Comparison of ENCODE assay signal across 16 cellular contexts in the genomic region with DNA sequence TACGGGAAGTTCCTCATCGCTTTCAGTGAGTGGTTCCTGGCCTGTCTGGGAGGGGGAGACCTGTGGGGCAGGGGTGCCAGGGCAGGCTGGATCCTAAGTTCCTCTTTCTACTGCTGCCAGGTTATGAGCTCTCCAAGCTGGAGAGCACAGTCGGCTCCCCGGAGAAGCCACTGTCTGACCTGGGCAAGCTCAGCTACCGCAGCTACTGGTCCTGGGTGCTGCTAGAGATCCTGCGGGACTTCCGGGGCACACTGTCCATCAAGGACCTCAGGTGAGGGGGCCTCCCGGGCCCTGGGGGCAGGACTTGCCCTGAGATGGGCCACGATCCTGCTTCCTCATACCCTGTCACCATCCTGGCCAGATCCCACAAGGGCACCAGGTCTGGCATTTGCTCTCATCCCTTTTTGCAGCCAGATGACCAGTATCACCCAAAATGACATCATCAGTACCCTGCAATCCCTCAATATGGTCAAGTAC. TPM values are rescaled to one million over a fixed set of nuclear protein-coding genes. Genes with fewer than 3 reads are reported as not detected.
DNase-seq lines count a peak whose midpoint lies in the region; ATAC-seq and TF ChIP-seq lines count a peak whose summit lies in the region.
"Had no signal": no experiment of that assay in that cellular context is flagged by ENCODE, and none has a peak within 500 bp of the region (broad histone marks: within the 10 kb centered on the region; RNA-seq: fewer than 3 reads in every experiment).

No MANE protein-coding gene starts in this region.

- peaks cover 26 to 42% of the 10 kb centered on the region in 2 donors for H3K36me3 ChIP-seq in muscle layer of duodenum (ENCODE audit: control insufficient read depth in 1 of 2, insufficient read depth in 2 of 2, low read length in 2 of 2)
- H3K36me3 ChIP-seq in upper lobe of left lung, result peaks cover 0 to 66% (median 39%) of the 10 kb centered on the region in 4 donors

- TF ChIP-seq POLR2A in upper lobe of left lung (IDR thresholded peaks at IDR 0.05), result no peak

- peak; percentile 24 for DNase-seq in NOMO-1 treated with DMSO at 0.1 percent for 48 hours (lab: John Stamatoyannopoulos, UW; ENCODE audit: unreplicated experiment)
- no peak for DNase-seq in NOMO-1 treated with dmso at 0.1 percent for 144 hours (lab: John Stamatoyannopoulos, UW; ENCODE audit: unreplicated experiment)
- DNase-seq in dorsolateral prefrontal cortex, result no peak
- DNase-seq in upper lobe of left lung, result peak; percentile 59 to 79
- DNase-seq in activated CD8-positive, alpha-beta memory T cell treated with anti-CD3 and anti-CD28 coated beads, Interleukin-2, amount 50 U/mL, for 48 hours, result no peak
- DNase-seq: activated naive CD8-positive, alpha-beta T cell treated with anti-CD3 and anti-CD28 coated beads, Interleukin-2, amount 10 ng/mL, durations not matched to agents 7 days and 5 days; kidney glomerular epithelial cell; NCI-H446 treated with DMSO at 0.1 percent for 48 hours; SIG-M5; stimulated activated CD4-positive, alpha-beta T cell treated with anti-CD3 and anti-CD28 coated beads, Interleukin-4, amount 100 ng/mL, for 24 hours; stimulated activated naive CD8-positive, alpha-beta T cell treated with anti-CD3 and anti-CD28 coated beads, Interleukin-15, amount 100 ng/mL, for 72 hours had no signal

- H3K27me3 ChIP-seq in dorsolateral prefrontal cortex, result no peaks in the 10 kb centered on the region
- H3K27me3 ChIP-seq in muscle layer of duodenum (ENCODE audit: low read depth, low read length), result no peaks in the 10 kb centered on the region
- H3K27me3 ChIP-seq in upper lobe of left lung, result no peaks in the 10 kb centered on the region

- intact Hi-C loops in dorsolateral prefrontal cortex (cut with DNase I), result no loop called here

- H3K4me3 ChIP-seq in dorsolateral prefrontal cortex (no peak overlapping the region), muscle layer of duodenum (ENCODE audit: low read depth in 1 of 2, low read length in 2 of 2) (no peak overlapping the region), upper lobe of left lung (peak overlapping the region in 1 of 4 donors; percentile 17)

- ATAC-seq in upper lobe of left lung (ENCODE audit: low FRiP score in 2 of 2), result peak in 1 of 2 donors; percentile 1
- no peak for ATAC-seq in HG03097 (IDR thresholded peaks at IDR 0.05; ENCODE audit: low FRiP score, unreplicated experiment)
- ATAC-seq in HG03457 (IDR thresholded peaks at IDR 0.05; ENCODE audit: unreplicated experiment), result no peak
- ATAC-seq: stimulated activated naive CD8-positive, alpha-beta T cell treated with anti-CD3 and anti-CD28 coated beads, Interleukin-15, amount 100 ng/mL, for 72 hours had no signal

- WGBS in upper lobe of left lung, 2 donors, result 40 to 57% methylated on average over 1 to 9 of the region's 9 CpGs

- H3K4me1 ChIP-seq in muscle layer of duodenum (ENCODE audit: control insufficient read depth in 1 of 2, insufficient read depth in 2 of 2, low read length in 2 of 2) (peaks cover 6 to 7% of the 10 kb centered on the region in 2 donors), upper lobe of left lung (peaks cover 29 to 82% (median 58%) of the 10 kb centered on the region in 4 donors)

- peak overlapping the region in 43 of 59 donors; percentile 18 to 95 (median 85) for H3K27ac ChIP-seq in dorsolateral prefrontal cortex
- peak overlapping the region; percentile 94 for H3K27ac ChIP-seq in muscle layer of duodenum (ENCODE audit: low read length)
- H3K27ac ChIP-seq in upper lobe of left lung, result peak overlapping the region; percentile 91 to 94 (median 92)

- peak in 1 of 4 donors; percentile 1 for TF ChIP-seq EP300 in upper lobe of left lung (IDR thresholded peaks at IDR 0.05)

- TF ChIP-seq CTCF in dorsolateral prefrontal cortex (IDR thresholded peaks at IDR 0.05 in 54 of 56, conservative IDR thresholded peaks at IDR 0.05 in 2 of 56; ENCODE audit: low read depth in 1 of 56, partially characterized antibody in 56 of 56) (no peak), upper lobe of left lung (IDR thresholded peaks at IDR 0.05) (no peak)

- no peaks in the 10 kb centered on the region for H3K9me3 ChIP-seq in muscle layer of duodenum (ENCODE audit: control insufficient read depth in 1 of 2, low read length in 2 of 2)
- no peaks in the 10 kb centered on the region for H3K9me3 ChIP-seq in upper lobe of left lung

RNA-seq across cellular contexts. Expression of a gene that starts 5.2 kb away (rescaled TPM):
- total RNA-seq in dorsolateral prefrontal cortex, result 1 to 10 TPM in 3 of 120 experiments, under 1 TPM in 34, not detected in 83; 0.29 to 1.6 (median 0.47) TPM
- 100 to 1,000 TPM in 3 of 6 donors, 10 to 100 TPM in 3; 59.7 to 155 (median 109) TPM for total RNA-seq in upper lobe of left lung
- total RNA-seq: activated naive CD8-positive, alpha-beta T cell treated with anti-CD3 and anti-CD28 coated beads, Interleukin-2, amount 10 ng/mL, durations not matched to agents 7 days and 5 days; fibroblast of villous mesenchyme; osteocyte had no signal

RNA-seq across cellular contexts. Expression of a gene that starts 12.9 kb away (rescaled TPM):
- total RNA-seq in dorsolateral prefrontal cortex, result 10 to 100 TPM; 58.1 to 99.4 (median 78.1) TPM
- 100 to 1,000 TPM in 1 of 6 donors, 10 to 100 TPM in 5; 73.9 to 144 (median 83.6) TPM for total RNA-seq in upper lobe of left lung

RNA-seq across cellular contexts. Expression of a gene that starts 19.5 kb away (rescaled TPM):
- total RNA-seq in dorsolateral prefrontal cortex (1 to 10 TPM in 105 of 120 experiments, under 1 TPM in 15; 0.39 to 6.2 (median 2.1) TPM), upper lobe of left lung (10 to 100 TPM in 2 of 6 donors, 1 to 10 TPM in 4; 1.4 to 61.8 (median 5.6) TPM)

RNA-seq across cellular contexts. Expression of a gene that starts 22.2 kb away (rescaled TPM):
- 10 to 100 TPM; 27.7 to 57.4 (median 35.6) TPM for total RNA-seq in dorsolateral prefrontal cortex
- 10 to 100 TPM; 23.2 to 64.4 (median 39.3) TPM for total RNA-seq in upper lobe of left lung

RNA-seq across cellular contexts. Expression of a gene that starts 35.8 kb away (rescaled TPM):
- total RNA-seq in dorsolateral prefrontal cortex (10 to 100 TPM; 23.4 to 53.8 (median 37.0) TPM), upper lobe of left lung (100 to 1,000 TPM in 1 of 6 donors, 10 to 100 TPM in 5; 37.7 to 105 (median 61.4) TPM)

Comparison
In these comparisons a context has a peak if more than half of its experiments do, and no peak if none do; other contexts are left out.
1. DNase-seq: peak in NOMO-1 treated with DMSO at 0.1 percent for 48 hours (single experiment) and upper lobe of left lung (2 of 2); none in NOMO-1 treated with dmso at 0.1 percent for 144 hours (single experiment), dorsolateral prefrontal cortex (0 of 10) and activated CD8-positive, alpha-beta memory T cell treated with anti-CD3 and anti-CD28 coated beads, Interleukin-2, amount 50 U/mL, for 48 hours (single experiment).
2. RNA of a gene that starts 5.2 kb away (total RNA-seq): 59.7 to 155 TPM in upper lobe of left lung; 0.29 to 1.6 TPM in dorsolateral prefrontal cortex; every median in the first group is over 10 times any median in the second.
3. Peak in every context shown above with its lines, with median percentiles within 50 percentile points of each other: H3K27ac ChIP-seq.